In genomic region chr14:51963164-51963733, GRCh38 we compare ENCODE assay signal across 1 cellular context.
TF ChIP-seq lines count a peak whose summit lies in the region.

No MANE protein-coding gene starts in this region.

TF ChIP-seq in GM23338, 12 proteins besides CTCF, POLR2A, EP300 and RAD21 (continued from another document):
- TF ChIP-seq ZNF462 (CRISPR knock-in tag; IDR thresholded peaks at IDR 0.05) (no peak), JUNB (IDR thresholded peaks at IDR 0.05; ENCODE audit: unreplicated experiment) (no peak), ZNF331 (CRISPR knock-in tag; IDR thresholded peaks at IDR 0.05; ENCODE audit: low read depth) (no peak), POLR2AphosphoS5 (IDR thresholded peaks at IDR 0.05; ENCODE audit: low read depth) (no peak), NANOG (IDR thresholded peaks at IDR 0.05; ENCODE audit: borderline replicate concordance) (no peak), CREB1 (CRISPR knock-in tag; IDR thresholded peaks at IDR 0.05; ENCODE audit: low read depth) (no peak), ETS1 (IDR thresholded peaks at IDR 0.05) (no peak), STAT1 (IDR thresholded peaks at IDR 0.05; ENCODE audit: unreplicated experiment) (no peak), ZNF114 (CRISPR knock-in tag; IDR thresholded peaks at IDR 0.05) (no peak)
